In the genomic region with DNA sequence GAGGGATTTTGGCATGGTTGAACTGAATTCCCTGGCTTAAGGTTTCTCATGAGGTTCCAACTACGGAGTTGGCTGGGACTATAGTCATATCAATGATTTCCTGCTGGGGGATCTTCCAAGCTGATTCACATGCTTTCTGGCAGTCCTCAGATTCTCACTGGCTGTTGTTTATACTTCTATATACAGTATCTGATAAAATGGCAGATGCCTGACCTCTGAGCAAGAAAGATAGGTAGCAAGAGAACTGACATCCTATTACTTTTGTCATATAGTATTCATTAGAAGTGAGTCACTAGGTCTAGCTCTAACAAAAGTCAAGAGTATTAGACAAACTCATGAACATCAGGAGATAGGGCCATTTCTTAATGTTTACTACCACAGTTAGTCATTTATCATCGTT, we compare ENCODE assay signal across 1 cellular context.
TF ChIP-seq lines count a peak whose summit lies in the region.

No MANE protein-coding gene starts in this region.

TF ChIP-seq in IMR-90, 13 proteins besides CTCF, POLR2A, EP300 and RAD21:
- TF ChIP-seq MAFK (IDR thresholded peaks at IDR 0.05; ENCODE audit: low read depth, low read length) (no peak), NFE2L2 (IDR thresholded peaks at IDR 0.05; ENCODE audit: low read depth, low read length) (no peak), RCOR1 (IDR thresholded peaks at IDR 0.05; ENCODE audit: insufficient replicate concordance, low read length) (no peak), MAZ (IDR thresholded peaks at IDR 0.05; ENCODE audit: borderline replicate concordance, low read depth, low read length) (no peak), CEBPB (IDR thresholded peaks at IDR 0.05; ENCODE audit: low read depth, low read length) (no peak), RFX5 (IDR thresholded peaks at IDR 0.05; ENCODE audit: low read depth, low read length) (no peak), CHD1 (IDR thresholded peaks at IDR 0.05; ENCODE audit: low read depth, low read length) (no peak), MXI1 (IDR thresholded peaks at IDR 0.05; ENCODE audit: borderline replicate concordance, low read depth, low read length) (no peak), BHLHE40 (IDR thresholded peaks at IDR 0.05; ENCODE audit: low read depth, low read length) (no peak), FOS (IDR thresholded peaks at IDR 0.05; ENCODE audit: low read depth, low read length) (no peak), SMC3 (IDR thresholded peaks at IDR 0.05; ENCODE audit: low read depth, low read length) (no peak)
- TF ChIP-seq, protein P1, sequence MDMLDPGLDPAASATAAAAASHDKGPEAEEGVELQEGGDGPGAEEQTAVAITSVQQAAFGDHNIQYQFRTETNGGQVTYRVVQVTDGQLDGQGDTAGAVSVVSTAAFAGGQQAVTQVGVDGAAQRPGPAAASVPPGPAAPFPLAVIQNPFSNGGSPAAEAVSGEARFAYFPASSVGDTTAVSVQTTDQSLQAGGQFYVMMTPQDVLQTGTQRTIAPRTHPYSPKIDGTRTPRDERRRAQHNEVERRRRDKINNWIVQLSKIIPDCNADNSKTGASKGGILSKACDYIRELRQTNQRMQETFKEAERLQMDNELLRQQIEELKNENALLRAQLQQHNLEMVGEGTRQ (IDR thresholded peaks at IDR 0.05; ENCODE audit: low read depth, low read length), result no peak
- TF ChIP-seq, protein P2, sequence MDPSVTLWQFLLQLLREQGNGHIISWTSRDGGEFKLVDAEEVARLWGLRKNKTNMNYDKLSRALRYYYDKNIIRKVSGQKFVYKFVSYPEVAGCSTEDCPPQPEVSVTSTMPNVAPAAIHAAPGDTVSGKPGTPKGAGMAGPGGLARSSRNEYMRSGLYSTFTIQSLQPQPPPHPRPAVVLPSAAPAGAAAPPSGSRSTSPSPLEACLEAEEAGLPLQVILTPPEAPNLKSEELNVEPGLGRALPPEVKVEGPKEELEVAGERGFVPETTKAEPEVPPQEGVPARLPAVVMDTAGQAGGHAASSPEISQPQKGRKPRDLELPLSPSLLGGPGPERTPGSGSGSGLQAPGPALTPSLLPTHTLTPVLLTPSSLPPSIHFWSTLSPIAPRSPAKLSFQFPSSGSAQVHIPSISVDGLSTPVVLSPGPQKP (IDR thresholded peaks at IDR 0.05; ENCODE audit: borderline replicate concordance, low read depth, low read length), result no peak
TF ChIP-seq in IMR-90: peak in this region for 0.
